Comparison of ENCODE assay signal across 8 cellular contexts in genomic region chr2:70301344-70302194, GRCh38. TPM values are rescaled to one million over a fixed set of nuclear protein-coding genes. Genes with fewer than 3 reads are reported as not detected.
DNase-seq lines count a peak whose midpoint lies in the region; ATAC-seq and TF ChIP-seq lines count a peak whose summit lies in the region.

Gene FAM136A, minus strand, starts transcription at chr2:70302067. Its CDS starts 56 bp downstream, at chr2:70302011.

- peak within 1 kb of the TSS; percentile 97 for H3K27ac Mint-ChIP-seq in activated naive CD4-positive, alpha-beta T cell treated with anti-CD3 and anti-CD28 coated beads, Interleukin-2, amount 50 U/mL, for 24 hours
- H3K27ac Mint-ChIP-seq in glutamatergic neuron (ENCODE audit: unreplicated experiment) = peak within 1 kb of the TSS; percentile 62
- H3K27ac Mint-ChIP-seq in osteocyte (ENCODE audit: unreplicated experiment) = peak within 1 kb of the TSS; percentile 59

- H3K4me1 ChIP-seq in MM.1S (ENCODE audit: low read length) = peaks cover 6% of the 10 kb centered on the region
- peaks cover 0 to 7% of the 10 kb centered on the region in 2 donors for H3K4me1 ChIP-seq in thoracic aorta (ENCODE audit: control insufficient read depth in 1 of 2, low read depth in 2 of 2)

- no peaks in the 10 kb centered on the region for H3K9me3 Mint-ChIP-seq in activated naive CD4-positive, alpha-beta T cell treated with anti-CD3 and anti-CD28 coated beads, Interleukin-2, amount 50 U/mL, for 24 hours
- H3K9me3 Mint-ChIP-seq in glutamatergic neuron (ENCODE audit: unreplicated experiment) (peaks cover 4% of the 10 kb centered on the region), osteocyte (ENCODE audit: unreplicated experiment) (no peaks in the 10 kb centered on the region)

- peak within 1 kb of the TSS; percentile 63 for H3K27ac ChIP-seq in MM.1S (ENCODE audit: low read length)
- H3K27ac ChIP-seq in thoracic aorta = peak within 1 kb of the TSS; percentile 66 to 69

- no peaks in the 10 kb centered on the region for H3K9me3 ChIP-seq in MM.1S (replicated peaks; ENCODE audit: insufficient read depth, low read length)
- H3K9me3 ChIP-seq in thoracic aorta = no peaks in the 10 kb centered on the region

- peak within 1 kb of the TSS; percentile 80 for H3K4me2 ChIP-seq in MM.1S (ENCODE audit: low read depth, low read length)

- peaks cover 7% of the 10 kb centered on the region for H3K36me3 Mint-ChIP-seq in activated naive CD4-positive, alpha-beta T cell treated with anti-CD3 and anti-CD28 coated beads, Interleukin-2, amount 50 U/mL, for 24 hours
- no peaks in the 10 kb centered on the region for H3K36me3 Mint-ChIP-seq in glutamatergic neuron (ENCODE audit: unreplicated experiment)
- H3K36me3 Mint-ChIP-seq in osteocyte (ENCODE audit: unreplicated experiment) = peaks cover 14% of the 10 kb centered on the region

- H3K4me1 Mint-ChIP-seq in activated naive CD4-positive, alpha-beta T cell treated with anti-CD3 and anti-CD28 coated beads, Interleukin-2, amount 50 U/mL, for 24 hours = peaks cover 42% of the 10 kb centered on the region
- peaks cover 10% of the 10 kb centered on the region for H3K4me1 Mint-ChIP-seq in glutamatergic neuron (ENCODE audit: low read depth, unreplicated experiment)
- peaks cover 10% of the 10 kb centered on the region for H3K4me1 Mint-ChIP-seq in osteocyte (ENCODE audit: unreplicated experiment)

- TF ChIP-seq CTCF in MM.1S (IDR thresholded peaks at IDR 0.05; ENCODE audit: low read length) (peak; percentile 81), glutamatergic neuron (IDR thresholded peaks at IDR 0.05; ENCODE audit: partially characterized antibody, unreplicated experiment) (peak; percentile 96), osteocyte (IDR thresholded peaks at IDR 0.05) (peak; percentile 95), thoracic aorta (IDR thresholded peaks at IDR 0.05) (peak; percentile 99)

- ATAC-seq in SK-N-SH treated with all-trans-retinoic acid at 6 μM for 48 hours (peak; percentile 96), thoracic aorta (ENCODE audit: insufficient number of reproducible peaks, low FRiP score, low read depth) (peak; percentile 83)

- H2AFZ ChIP-seq in MM.1S (ENCODE audit: low read length) = peak within 1 kb of the TSS; percentile 81

- peaks cover 23% of the 10 kb centered on the region for H3K79me2 ChIP-seq in MM.1S (ENCODE audit: low read length)

- H3K27me3 ChIP-seq in H7 (ENCODE audit: control insufficient read depth, insufficient read depth, low read length) (no peaks in the 10 kb centered on the region), MM.1S (replicated peaks; ENCODE audit: insufficient read depth, low read length) (no peaks in the 10 kb centered on the region), thoracic aorta (replicated peaks; ENCODE audit: insufficient read depth) (no peaks in the 10 kb centered on the region)

- peaks cover 11% of the 10 kb centered on the region for H3K36me3 ChIP-seq in H7 (replicated peaks; ENCODE audit: control insufficient read depth, insufficient read depth, low read length)
- peaks cover 6% of the 10 kb centered on the region; the same call in 1 of the 2 replicates for H3K36me3 ChIP-seq in MM.1S (replicated peaks; ENCODE audit: insufficient read depth, low read length)
- peaks cover 6% of the 10 kb centered on the region for H3K36me3 ChIP-seq in thoracic aorta

- H3K27me3 Mint-ChIP-seq in activated naive CD4-positive, alpha-beta T cell treated with anti-CD3 and anti-CD28 coated beads, Interleukin-2, amount 50 U/mL, for 24 hours = no peaks in the 10 kb centered on the region
- peaks cover 2% of the 10 kb centered on the region for H3K27me3 Mint-ChIP-seq in glutamatergic neuron (ENCODE audit: unreplicated experiment)
- no peaks in the 10 kb centered on the region for H3K27me3 Mint-ChIP-seq in osteocyte (ENCODE audit: unreplicated experiment)

- no peaks in the 10 kb centered on the region for H3K9me2 ChIP-seq in MM.1S (replicated peaks; ENCODE audit: insufficient read depth, low read length)

- no peaks in the 10 kb centered on the region for H3F3A ChIP-seq in MM.1S (ENCODE audit: insufficient read depth, low read length)

- H3K4me3 ChIP-seq in H7 (ENCODE audit: insufficient read depth, low read depth, low read length) (peak within 1 kb of the TSS; percentile 89), MM.1S (ENCODE audit: low read length) (peak within 1 kb of the TSS; percentile 85), thoracic aorta (peak within 1 kb of the TSS; percentile 92)

- no peaks in the 10 kb centered on the region for H4K20me1 ChIP-seq in MM.1S (ENCODE audit: insufficient read depth, low read length)

- peak within 1 kb of the TSS; percentile 86 for H3K9ac ChIP-seq in MM.1S (ENCODE audit: low read length)

- DNase-seq in GF-D8 (lab: John Stamatoyannopoulos, UW) = peak; percentile 45
- DNase-seq in H7 = peak; percentile 96
- DNase-seq in MM.1S = peak; percentile 82
- DNase-seq in glutamatergic neuron = peak; percentile 97
- peak; percentile 97 for DNase-seq in osteocyte (ENCODE audit: extremely low spot score, unreplicated experiment)
- peak; percentile 59 for DNase-seq in thoracic aorta (ENCODE audit: low spot score)

- peak within 1 kb of the TSS; percentile 95 for H3K4me3 Mint-ChIP-seq in activated naive CD4-positive, alpha-beta T cell treated with anti-CD3 and anti-CD28 coated beads, Interleukin-2, amount 50 U/mL, for 24 hours
- H3K4me3 Mint-ChIP-seq in glutamatergic neuron (ENCODE audit: unreplicated experiment) (peak within 1 kb of the TSS; percentile 91), osteocyte (ENCODE audit: unreplicated experiment) (peak within 1 kb of the TSS; percentile 84)

TF ChIP-seq in SK-N-SH treated with all-trans-retinoic acid at 6 μM for 48 hours, 23 proteins besides CTCF, POLR2A, EP300 and RAD21:
- TF ChIP-seq POU6F1 (CRISPR knock-in tag; IDR thresholded peaks at IDR 0.05; ENCODE audit: borderline replicate concordance, low read depth) (no peak), ESRRG (CRISPR knock-in tag; IDR thresholded peaks at IDR 0.05) (no peak), PPARA (CRISPR knock-in tag; IDR thresholded peaks at IDR 0.05; ENCODE audit: borderline replicate concordance) (no peak), CSRNP3 (CRISPR knock-in tag; IDR thresholded peaks at IDR 0.05) (no peak), PATZ1 (CRISPR knock-in tag; IDR thresholded peaks at IDR 0.05; ENCODE audit: borderline replicate concordance) (no peak), SNAI2 (CRISPR knock-in tag; IDR thresholded peaks at IDR 0.05) (no peak), ZFP3 (CRISPR knock-in tag; IDR thresholded peaks at IDR 0.05) (no peak), ISL1 (CRISPR knock-in tag; IDR thresholded peaks at IDR 0.05) (no peak), ZNF565 (CRISPR knock-in tag; conservative IDR thresholded peaks at IDR 0.05; ENCODE audit: low read depth) (no peak), OSR1 (CRISPR knock-in tag; IDR thresholded peaks at IDR 0.05) (no peak), TOX (CRISPR knock-in tag; IDR thresholded peaks at IDR 0.05; ENCODE audit: borderline replicate concordance) (no peak), TCF4 (CRISPR knock-in tag; IDR thresholded peaks at IDR 0.05; ENCODE audit: borderline replicate concordance) (no peak), ZC3H10 (CRISPR knock-in tag; IDR thresholded peaks at IDR 0.05) (no peak), BACH2 (CRISPR knock-in tag; IDR thresholded peaks at IDR 0.05; ENCODE audit: borderline replicate concordance) (no peak), CSDC2 (CRISPR knock-in tag; IDR thresholded peaks at IDR 0.05) (no peak), ZNF8 (CRISPR knock-in tag; IDR thresholded peaks at IDR 0.05) (no peak), GLIS3 (CRISPR knock-in tag; IDR thresholded peaks at IDR 0.05) (no peak)

RNA-seq across cellular contexts. Expression of gene FAM136A, which starts in this region (rescaled TPM):
- total RNA-seq in H7 (2014; rRNA removed; shearing (Covaris generic)) = 84.4 and 87.1 TPM in 2 replicates
- total RNA-seq in glutamatergic neuron (ENCODE audit: unreplicated experiment) (17.3 TPM), osteocyte (33.9 and 35.0 TPM in 2 replicates), thoracic aorta (10 to 100 TPM; 15.0 to 20.5 TPM)

Comparison
In these comparisons a context has a peak if more than half of its experiments do, and no peak if none do; other contexts are left out.
1. Peak in every context shown above with its lines: DNase-seq, ATAC-seq, H3K4me3 ChIP-seq and H3K27ac ChIP-seq.
2. DNase-seq: peak in every context shown above with its lines; median percentile 97 in glutamatergic neuron; 97 in osteocyte; 96 in H7; 82 in MM.1S; 59 in thoracic aorta; 45 in GF-D8.